In the genomic region with DNA sequence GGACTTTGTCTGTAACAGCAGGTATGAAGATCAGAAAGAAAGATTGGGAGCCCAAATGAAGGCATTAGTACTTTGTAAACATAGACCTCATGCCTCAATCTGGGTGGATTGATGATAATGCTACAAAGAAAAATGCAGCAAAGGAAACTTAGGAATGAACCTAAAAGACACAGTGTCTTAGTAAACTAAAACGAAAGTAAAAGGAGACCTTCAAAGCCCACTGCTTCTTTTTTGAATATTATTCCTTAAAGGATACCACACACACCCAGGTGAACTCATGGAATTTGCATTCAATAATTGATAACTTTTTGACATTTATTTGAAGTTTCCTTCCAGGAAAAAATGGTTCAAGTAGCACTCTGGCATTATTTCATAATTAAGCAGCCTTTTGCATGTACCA, we compare ENCODE assay signal across 8 cellular contexts.
A peak's percentile ranks its signal among the peaks of the same experiment; 100 is the strongest.
DNase-seq lines count a peak whose midpoint lies in the region; ATAC-seq, FAIRE-seq and TF ChIP-seq lines count a peak whose summit lies in the region.
"Not testable (repeated sequence)": the region's sequence is repeated elsewhere in the genome, so short reads cannot be mapped to it uniquely, and the experiment has no call there.

No MANE protein-coding gene starts in this region.

- H3K27ac Mint-ChIP-seq in CD4-positive, alpha-beta memory T cell; T-cell; stimulated activated naive CD8-positive, alpha-beta T cell treated with anti-CD3 and anti-CD28 coated beads, Interleukin-15, Interleukin-2, amounts not matched to agents 100 ng/mL and 50 ng/mL, for 24 hours: not testable (repeated sequence)
- peak overlapping the region; percentile 84 for H3K27ac Mint-ChIP-seq in activated T-cell treated with anti-CD3 and anti-CD28 coated beads, Interleukin-2, amount 50 U/mL, for 72 hours
- peak overlapping the region in 5 of 9 donors; percentile 21 to 68 (median 61) for H3K27ac Mint-ChIP-seq in naive thymus-derived CD4-positive, alpha-beta T cell

- not testable (repeated sequence) for H3K36me3 Mint-ChIP-seq in CD4-positive, alpha-beta memory T cell; T-cell; activated T-cell treated with anti-CD3 and anti-CD28 coated beads, Interleukin-2, amount 50 U/mL, for 72 hours (ENCODE audit: insufficient read depth in 2 of 2); naive thymus-derived CD4-positive, alpha-beta T cell; stimulated activated naive CD8-positive, alpha-beta T cell treated with anti-CD3 and anti-CD28 coated beads, Interleukin-15, Interleukin-2, amounts not matched to agents 100 ng/mL and 50 ng/mL, for 24 hours (ENCODE audit: low read depth)

- SMC1A ChIA-PET in GM12878 (lab: Charles Lee; ENCODE audit: uncharacterized antibody, unreplicated experiment): not testable (repeated sequence)

- not testable (repeated sequence) for H3K36me3 ChIP-seq in CD4-positive, alpha-beta memory T cell (ENCODE audit: insufficient read depth, low read length); GM12878 (ENCODE audit: control insufficient read depth in 2 of 2, insufficient read depth in 2 of 2, low read length in 1 of 2); naive thymus-derived CD4-positive, alpha-beta T cell (ENCODE audit: control insufficient read depth in 2 of 3, insufficient read depth in 3 of 3, low read length in 3 of 3)

- not testable (repeated sequence) for H3K79me2 ChIP-seq in GM12878 (ENCODE audit: control insufficient read depth, insufficient read depth, low read length)

- not testable (repeated sequence) for TF ChIP-seq CTCF in GM12878 (IDR thresholded peaks at IDR 0.05 in 2 of 3, conservative IDR thresholded peaks at IDR 0.05 in 1 of 3; ENCODE audit: control insufficient read depth in 2 of 3, extremely low read depth in 1 of 3, insufficient read depth in 1 of 3, low read depth in 3 of 3, low read length in 3 of 3)

- CTCF ChIA-PET in CD4-positive, alpha-beta memory T cell (lab: Charles Lee; ENCODE audit: partially characterized antibody); T-cell (lab: Charles Lee); GM12878 (lab: Yijun Ruan, JAX); naive thymus-derived CD4-positive, alpha-beta T cell (lab: Charles Lee): not testable (repeated sequence)

- peak; percentile 56 for ATAC-seq in GM19452 (IDR thresholded peaks at IDR 0.05; ENCODE audit: unreplicated experiment)
- ATAC-seq in HG02798 (IDR thresholded peaks at IDR 0.05; ENCODE audit: poor library complexity, unreplicated experiment): peak; percentile 57
- not testable (repeated sequence) for ATAC-seq in T-cell (replicated peaks in 1 of 4); activated T-cell treated with anti-CD3 and anti-CD28 coated beads, Interleukin-2, amount 50 U/mL, for 72 hours (replicated peaks in 1 of 2); GM12878; naive thymus-derived CD4-positive, alpha-beta T cell

- H4K20me1 ChIP-seq in GM12878 (ENCODE audit: control insufficient read depth, insufficient read depth): not testable (repeated sequence)

- WGBS in GM12878 (ENCODE audit: insufficient coverage, insufficient replicate concordance, low lambda C conversion rate, missing lambda C conversion rate): 8% methylated on average over 1 of the region's 1 CpG

- not testable (repeated sequence) for DNase-seq in CD4-positive, alpha-beta memory T cell; T-cell; activated T-cell treated with anti-CD3 and anti-CD28 coated beads, Interleukin-2, amount 50 U/mL, for 72 hours; GM12878 (ENCODE audit: low read depth, low spot score); naive thymus-derived CD4-positive, alpha-beta T cell

- peak overlapping the region; percentile 9; the same call in 1 of the 2 replicates for H3K4me2 ChIP-seq in GM12878 (ENCODE audit: control insufficient read depth, insufficient read depth)

- in situ Hi-C loops in GM12878 (cut with MboI): not testable (repeated sequence)

- not testable (repeated sequence) for H3K9me3 ChIP-seq in CD4-positive, alpha-beta memory T cell (ENCODE audit: control insufficient read depth in 1 of 2, low read length in 2 of 2); GM12878 (replicated peaks; ENCODE audit: control insufficient read depth, insufficient read depth, low read length); naive thymus-derived CD4-positive, alpha-beta T cell (ENCODE audit: control insufficient read depth in 2 of 3, low read length in 3 of 3)

- not testable (repeated sequence) for H3K9ac ChIP-seq in GM12878 (ENCODE audit: control insufficient read depth, insufficient read depth, low read length)

- H3K27ac ChIP-seq in CD4-positive, alpha-beta memory T cell (ENCODE audit: low read depth, low read length); GM12878 (ENCODE audit: control insufficient read depth, insufficient read depth); naive thymus-derived CD4-positive, alpha-beta T cell (ENCODE audit: low read depth, low read length): not testable (repeated sequence)

- RAD21 ChIA-PET in GM12878 (lab: Charles Lee; ENCODE audit: unreplicated experiment): not testable (repeated sequence)

- peak overlapping the region; percentile 58 for H2AFZ ChIP-seq in GM12878 (ENCODE audit: control insufficient read depth, low read depth, low read length)

- not testable (repeated sequence) for H3K4me3 ChIP-seq in CD4-positive, alpha-beta memory T cell (ENCODE audit: low read length in 2 of 2); GM12878; naive thymus-derived CD4-positive, alpha-beta T cell (ENCODE audit: low read length)

- POLR2A ChIA-PET in CD4-positive, alpha-beta memory T cell (lab: Charles Lee; ENCODE audit: partially characterized antibody); T-cell (lab: Charles Lee); GM12878 (lab: Charles Lee); naive thymus-derived CD4-positive, alpha-beta T cell (lab: Charles Lee): not testable (repeated sequence)

- not testable (repeated sequence) for TF ChIP-seq POLR2A in GM12878 (IDR thresholded peaks at IDR 0.05; ENCODE audit: low read depth, low read length)

- TF ChIP-seq EP300 in GM12878 (IDR thresholded peaks at IDR 0.05; ENCODE audit: borderline replicate concordance in 1 of 2, control insufficient read depth in 1 of 2, low read depth in 2 of 2, low read length in 2 of 2): not testable (repeated sequence)

- H3K27me3 ChIP-seq in CD4-positive, alpha-beta memory T cell (ENCODE audit: insufficient read depth, low read length); GM12878 (replicated peaks in 1 of 2; ENCODE audit: control insufficient read depth in 2 of 2, insufficient read depth in 2 of 2, low read length in 1 of 2); naive thymus-derived CD4-positive, alpha-beta T cell (ENCODE audit: control insufficient read depth in 2 of 2, insufficient read depth in 2 of 2, low read length in 2 of 2): not testable (repeated sequence)

- intact Hi-C loops in CD4-positive, alpha-beta memory T cell (cut with micrococcal nuclease); GM12878 (cut with micrococcal nuclease; ENCODE audit: unreplicated experiment); naive thymus-derived CD4-positive, alpha-beta T cell (cut with micrococcal nuclease): not testable (repeated sequence)

- not testable (repeated sequence) for H3K4me1 Mint-ChIP-seq in CD4-positive, alpha-beta memory T cell; activated T-cell treated with anti-CD3 and anti-CD28 coated beads, Interleukin-2, amount 50 U/mL, for 72 hours (ENCODE audit: low read depth); stimulated activated naive CD8-positive, alpha-beta T cell treated with anti-CD3 and anti-CD28 coated beads, Interleukin-15, Interleukin-2, amounts not matched to agents 100 ng/mL and 50 ng/mL, for 24 hours (ENCODE audit: low read depth)
- peaks cover 10 to 12% (median 10%) of the 10 kb centered on the region in 3 donors for H3K4me1 Mint-ChIP-seq in T-cell
- H3K4me1 Mint-ChIP-seq in naive thymus-derived CD4-positive, alpha-beta T cell: peaks cover 0 to 25% (median 18%) of the 10 kb centered on the region in 7 donors

- H3K4me3 Mint-ChIP-seq in CD4-positive, alpha-beta memory T cell: peak overlapping the region in 6 of 8 donors; percentile 2 to 57 (median 43)
- H3K4me3 Mint-ChIP-seq in T-cell: peak overlapping the region; percentile 19 to 55 (median 28)
- peak overlapping the region; percentile 47 to 76 for H3K4me3 Mint-ChIP-seq in activated T-cell treated with anti-CD3 and anti-CD28 coated beads, Interleukin-2, amount 50 U/mL, for 72 hours
- H3K4me3 Mint-ChIP-seq in naive thymus-derived CD4-positive, alpha-beta T cell: peak overlapping the region; percentile 33 to 73 (median 59)
- H3K4me3 Mint-ChIP-seq in stimulated activated naive CD8-positive, alpha-beta T cell treated with anti-CD3 and anti-CD28 coated beads, Interleukin-15, Interleukin-2, amounts not matched to agents 100 ng/mL and 50 ng/mL, for 24 hours: peak overlapping the region; percentile 32

- not testable (repeated sequence) for H3K4me1 ChIP-seq in CD4-positive, alpha-beta memory T cell (ENCODE audit: insufficient read depth, low read length); GM12878 (ENCODE audit: control insufficient read depth, insufficient read depth, low read length); naive thymus-derived CD4-positive, alpha-beta T cell (ENCODE audit: control insufficient read depth in 2 of 2, insufficient read depth in 2 of 2, low read length in 2 of 2)

- not testable (repeated sequence) for FAIRE-seq in GM12878 (lab: Jason Lieb, UNC)

- not testable (repeated sequence) for BruUV-seq in GM12878 (replicated peaks; lab: Mats Ljungman, UMichigan)

- not testable (repeated sequence) for TF ChIP-seq RAD21 in GM12878 (IDR thresholded peaks at IDR 0.05; ENCODE audit: insufficient read depth, low read depth, low read length)

- H3K9me3 Mint-ChIP-seq in CD4-positive, alpha-beta memory T cell; T-cell; activated T-cell treated with anti-CD3 and anti-CD28 coated beads, Interleukin-2, amount 50 U/mL, for 72 hours; naive thymus-derived CD4-positive, alpha-beta T cell; stimulated activated naive CD8-positive, alpha-beta T cell treated with anti-CD3 and anti-CD28 coated beads, Interleukin-15, Interleukin-2, amounts not matched to agents 100 ng/mL and 50 ng/mL, for 24 hours: not testable (repeated sequence)

- not testable (repeated sequence) for H3K27me3 Mint-ChIP-seq in CD4-positive, alpha-beta memory T cell; T-cell; activated T-cell treated with anti-CD3 and anti-CD28 coated beads, Interleukin-2, amount 50 U/mL, for 72 hours (ENCODE audit: low read depth); naive thymus-derived CD4-positive, alpha-beta T cell; stimulated activated naive CD8-positive, alpha-beta T cell treated with anti-CD3 and anti-CD28 coated beads, Interleukin-15, Interleukin-2, amounts not matched to agents 100 ng/mL and 50 ng/mL, for 24 hours
